Comparison of ENCODE assay signal across 20 cellular contexts in genomic region chr4:55075823-55076418, GRCh38. TPM values are rescaled to one million over a fixed set of nuclear protein-coding genes. Genes with fewer than 3 reads are reported as not detected.
A peak's percentile ranks its signal among the peaks of the same experiment; 100 is the strongest.
DNase-seq lines count a peak whose midpoint lies in the region; ATAC-seq lines count a peak whose summit lies in the region.
"Had no signal": no experiment of that assay in that cellular context is flagged by ENCODE, and none has a peak within 500 bp of the region (broad histone marks: within the 10 kb centered on the region; RNA-seq: fewer than 3 reads in every experiment).

No MANE protein-coding gene starts in this region.

- no peaks in the 10 kb centered on the region for H3K9me3 ChIP-seq in iPS-18c (ENCODE audit: control insufficient read depth, insufficient read depth, low read length)
- H3K9me3 ChIP-seq: adrenal gland, tibial nerve had no signal

- peak in 1 of 2 donors; percentile 5 for DNase-seq in activated naive CD4-positive, alpha-beta T cell treated with anti-CD3 and anti-CD28 coated beads, Interleukin-2, amount 50 U/mL, for 72 hours (ENCODE audit: low spot score in 2 of 2)
- DNase-seq in activated naive CD4-positive, alpha-beta T cell treated with Interleukin-2 at 50 U/mL for 16 hours: no peak
- no peak for DNase-seq in activated T-helper 1 cell treated with anti-CD3 and anti-CD28 coated beads, Interleukin-12 subunit alpha, Interleukin-12 subunit beta, Interleukin-2, Interleukin-4 antibody, amounts not matched to agents 30 ng/mL and 10 ng/mL and 1 ng/mL, durations not matched to agents 14 hours and 24 hours and 36 hours (ENCODE audit: low spot score)
- DNase-seq in amygdala (lab: John Stamatoyannopoulos, UW): no peak
- DNase-seq in NCI-H2107 treated with DMSO at 0.1 percent for 48 hours (lab: John Stamatoyannopoulos, UW; ENCODE audit: unreplicated experiment): no peak
- no peak for DNase-seq in HPDE6-E6E7 (ENCODE audit: extremely low spot score)
- DNase-seq: adrenal gland; CD4-positive, alpha-beta memory T cell; cerebellar nuclear complex; NCI-H1417 treated with DMSO at 0.1 percent for 48 hours; NCI-H2171; NCI-H82; retina had no signal

- H3K36me3 Mint-ChIP-seq in activated naive CD4-positive, alpha-beta T cell treated with anti-CD3 and anti-CD28 coated beads, Interleukin-2, amount 50 U/mL, for 72 hours: no peaks in the 10 kb centered on the region
- H3K36me3 Mint-ChIP-seq in activated T-helper 1 cell treated with anti-CD3 and anti-CD28 coated beads, Interleukin-12 subunit alpha, Interleukin-12 subunit beta, Interleukin-2, Interleukin-4 antibody, amounts not matched to agents 30 ng/mL and 10 ng/mL and 1 ng/mL, durations not matched to agents 14 hours and 24 hours and 36 hours (ENCODE audit: low read depth): no peaks in the 10 kb centered on the region
- H3K36me3 Mint-ChIP-seq: CD4-positive, alpha-beta memory T cell; memory B cell; stimulated activated memory B cell treated with anti-CD40 and anti-IgM and Interleukin-4, amounts not matched to agents 10 μg/mL and 1 μg/mL and 100 μg/mL, for 72 hours had no signal

- peak; percentile 78 to 93 for ATAC-seq in activated naive CD4-positive, alpha-beta T cell treated with anti-CD3 and anti-CD28 coated beads, Interleukin-2, amount 50 U/mL, for 72 hours
- no peak for ATAC-seq in HG03139 (IDR thresholded peaks at IDR 0.05; ENCODE audit: unreplicated experiment)
- ATAC-seq: activated CD4-positive, CD25-positive, alpha-beta regulatory T cell treated with anti-CD3 and anti-CD28 coated beads, Interleukin-2, amount 50 U/mL, for 24 hours; stimulated activated memory B cell treated with anti-CD40 and anti-IgM and Interleukin-4, amounts not matched to agents 10 μg/mL and 1 μg/mL and 100 μg/mL, for 72 hours had no signal

- peak overlapping the region in 1 of 2 donors; percentile 93 for H3K27ac Mint-ChIP-seq in activated naive CD4-positive, alpha-beta T cell treated with anti-CD3 and anti-CD28 coated beads, Interleukin-2, amount 50 U/mL, for 72 hours
- peak overlapping the region; percentile 81 for H3K27ac Mint-ChIP-seq in activated T-helper 1 cell treated with anti-CD3 and anti-CD28 coated beads, Interleukin-12 subunit alpha, Interleukin-12 subunit beta, Interleukin-2, Interleukin-4 antibody, amounts not matched to agents 30 ng/mL and 10 ng/mL and 1 ng/mL, durations not matched to agents 14 hours and 24 hours and 36 hours
- H3K27ac Mint-ChIP-seq: CD4-positive, alpha-beta memory T cell; memory B cell; nephron; stimulated activated memory B cell treated with anti-CD40 and anti-IgM and Interleukin-4, amounts not matched to agents 10 μg/mL and 1 μg/mL and 100 μg/mL, for 72 hours had no signal

- peaks cover 8% of the 10 kb centered on the region for H3K4me1 Mint-ChIP-seq in activated T-helper 1 cell treated with anti-CD3 and anti-CD28 coated beads, Interleukin-12 subunit alpha, Interleukin-12 subunit beta, Interleukin-2, Interleukin-4 antibody, amounts not matched to agents 30 ng/mL and 10 ng/mL and 1 ng/mL, durations not matched to agents 14 hours and 24 hours and 36 hours (ENCODE audit: low read depth)
- H3K4me1 Mint-ChIP-seq: CD4-positive, alpha-beta memory T cell; memory B cell; nephron; stimulated activated memory B cell treated with anti-CD40 and anti-IgM and Interleukin-4, amounts not matched to agents 10 μg/mL and 1 μg/mL and 100 μg/mL, for 72 hours had no signal

- H3K9me3 Mint-ChIP-seq in activated naive CD4-positive, alpha-beta T cell treated with anti-CD3 and anti-CD28 coated beads, Interleukin-2, amount 50 U/mL, for 72 hours: no peaks in the 10 kb centered on the region
- no peaks in the 10 kb centered on the region for H3K9me3 Mint-ChIP-seq in activated T-helper 1 cell treated with anti-CD3 and anti-CD28 coated beads, Interleukin-12 subunit alpha, Interleukin-12 subunit beta, Interleukin-2, Interleukin-4 antibody, amounts not matched to agents 30 ng/mL and 10 ng/mL and 1 ng/mL, durations not matched to agents 14 hours and 24 hours and 36 hours
- H3K9me3 Mint-ChIP-seq: memory B cell, nephron had no signal

- intact Hi-C loops in activated T-helper 1 cell treated with anti-CD3 and anti-CD28 coated beads, Interleukin-12 subunit alpha, Interleukin-12 subunit beta, Interleukin-2, Interleukin-4 antibody, amounts not matched to agents 30 ng/mL and 10 ng/mL and 1 ng/mL, durations not matched to agents 14 hours and 24 hours and 36 hours (cut with micrococcal nuclease): loop anchor here (10.0 kb wide), 1 partner anchor 239 kb away; no protein-coding TSS in a partner anchor

- 0 out of 2 replicates have a peak overlapping the region, but pooled peaks have one; percentile 5 for H3K4me3 ChIP-seq in iPS-18c (ENCODE audit: insufficient read depth, low read depth, low read length)
- H3K4me3 ChIP-seq: adrenal gland, tibial nerve had no signal

- no peaks in the 10 kb centered on the region for H3K27me3 Mint-ChIP-seq in activated T-helper 1 cell treated with anti-CD3 and anti-CD28 coated beads, Interleukin-12 subunit alpha, Interleukin-12 subunit beta, Interleukin-2, Interleukin-4 antibody, amounts not matched to agents 30 ng/mL and 10 ng/mL and 1 ng/mL, durations not matched to agents 14 hours and 24 hours and 36 hours (ENCODE audit: insufficient read depth)
- H3K27me3 Mint-ChIP-seq: stimulated activated memory B cell treated with anti-CD40 and anti-IgM and Interleukin-4, amounts not matched to agents 10 μg/mL and 1 μg/mL and 100 μg/mL, for 72 hours had no signal

- no peak overlapping the region for H3K4me3 Mint-ChIP-seq in activated T-helper 1 cell treated with anti-CD3 and anti-CD28 coated beads, Interleukin-12 subunit alpha, Interleukin-12 subunit beta, Interleukin-2, Interleukin-4 antibody, amounts not matched to agents 30 ng/mL and 10 ng/mL and 1 ng/mL, durations not matched to agents 14 hours and 24 hours and 36 hours
- H3K4me3 Mint-ChIP-seq: CD4-positive, alpha-beta memory T cell; memory B cell; nephron; stimulated activated memory B cell treated with anti-CD40 and anti-IgM and Interleukin-4, amounts not matched to agents 10 μg/mL and 1 μg/mL and 100 μg/mL, for 72 hours had no signal

RNA-seq across cellular contexts. Expression of gene KDR, which starts 49.5 kb away (rescaled TPM):
- not detected for total RNA-seq in activated naive CD4-positive, alpha-beta T cell treated with anti-CD3 and anti-CD28 coated beads, Interleukin-2, amount 50 U/mL, for 72 hours
- total RNA-seq in activated T-helper 1 cell treated with anti-CD3 and anti-CD28 coated beads, Interleukin-12 subunit alpha, Interleukin-12 subunit beta, Interleukin-2, Interleukin-4 antibody, amounts not matched to agents 30 ng/mL and 10 ng/mL and 1 ng/mL, durations not matched to agents 14 hours and 24 hours and 36 hours: not detected in 2 replicates
- total RNA-seq: CD4-positive, alpha-beta memory T cell had no signal
